Comparison of ENCODE assay signal across 13 cellular contexts in genomic region chr3:17182158-17182557, GRCh38.
DNase-seq lines count a peak whose midpoint lies in the region; ATAC-seq and TF ChIP-seq lines count a peak whose summit lies in the region.
"Had no signal": no experiment of that assay in that cellular context is flagged by ENCODE, and none has a peak within 500 bp of the region (broad histone marks: within the 10 kb centered on the region; RNA-seq: fewer than 3 reads in every experiment).

No MANE protein-coding gene starts in this region.

- no peaks in the 10 kb centered on the region for H3K27me3 ChIP-seq in testis
- H3K27me3 ChIP-seq: ascending aorta, upper lobe of left lung had no signal

- WGBS in testis, 2 donors = 45 to 59% methylated on average over 5 of the region's 5 CpGs

- no peak for TF ChIP-seq POLR2A in testis (IDR thresholded peaks at IDR 0.05)

- H3K4me3 ChIP-seq in fibroblast of villous mesenchyme (ENCODE audit: low read depth, low read length) (no peak overlapping the region), testis (no peak overlapping the region)
- H3K4me3 ChIP-seq: ascending aorta, upper lobe of left lung had no signal

- intact Hi-C loops in testis (cut with DNase I; ENCODE audit: low total_unique reads) = no loop called here

- no peaks in the 10 kb centered on the region for H3K9me3 ChIP-seq in testis
- H3K9me3 ChIP-seq: ascending aorta, upper lobe of left lung had no signal

- DNase-seq in fibroblast of villous mesenchyme (ENCODE audit: low read depth) (peak; percentile 60), testis (no peak), midbrain (lab: John Stamatoyannopoulos, UW) (no peak), cerebellar nuclear complex (lab: John Stamatoyannopoulos, UW) (no peak)
- DNase-seq in activated naive CD4-positive, alpha-beta T cell treated with Interleukin-2 at 50 U/mL for 16 hours = no peak
- DNase-seq: mammary epithelial cell, OCI-M1, upper lobe of left lung had no signal

- TF ChIP-seq CTCF in fibroblast of villous mesenchyme (IDR thresholded peaks at IDR 0.05; ENCODE audit: insufficient read depth, low read depth, low read length) = no peak
- no peak for TF ChIP-seq CTCF in testis (IDR thresholded peaks at IDR 0.05)

- no peaks in the 10 kb centered on the region for H3K4me1 ChIP-seq in testis
- H3K4me1 ChIP-seq: upper lobe of left lung had no signal

- ATAC-seq in GM18517 (IDR thresholded peaks at IDR 0.05; ENCODE audit: unreplicated experiment) (peak; percentile 67), GM21526 (IDR thresholded peaks at IDR 0.05; ENCODE audit: low FRiP score, unreplicated experiment) (peak; percentile 54), HG03378 (IDR thresholded peaks at IDR 0.05; ENCODE audit: unreplicated experiment) (peak; percentile 61)
- ATAC-seq: WTC11 had no signal

- H3K36me3 ChIP-seq in testis (ENCODE audit: low read depth, missing control alignments) = no peaks in the 10 kb centered on the region

- no peak overlapping the region for H3K27ac ChIP-seq in testis
- H3K27ac ChIP-seq: upper lobe of left lung had no signal
